In genomic region chrX:97402903-97403302, GRCh38 we compare ENCODE assay signal across 16 cellular contexts.
DNase-seq lines count a peak whose midpoint lies in the region; ATAC-seq and TF ChIP-seq lines count a peak whose summit lies in the region.
"Had no signal": no experiment of that assay in that cellular context is flagged by ENCODE, and none has a peak within 500 bp of the region (broad histone marks: within the 10 kb centered on the region; RNA-seq: fewer than 3 reads in every experiment).

No MANE protein-coding gene starts in this region.

- TF ChIP-seq CTCF in RWPE1 (conservative IDR thresholded peaks at IDR 0.05; ENCODE audit: low read depth): no peak

- no peak overlapping the region for H3K4me3 Mint-ChIP-seq in activated CD4-positive, alpha-beta T cell treated with anti-CD3 and anti-CD28 coated beads, Interleukin-2, amount 10 ng/mL, durations not matched to agents 24 days and 14 days
- H3K4me3 Mint-ChIP-seq in activated T-helper 2 cell treated with anti-CD3 and anti-CD28 coated beads, Interferon-gamma antibody, Interleukin-2, Interleukin-4, amounts not matched to agents 10 μg/mL and 5 μg/mL and 100 μg/mL, durations not matched to agents 14 hours and 24 hours and 36 hours (ENCODE audit: low read depth): no peak overlapping the region
- H3K4me3 Mint-ChIP-seq: CD4-positive, alpha-beta memory T cell had no signal

- H3K4me1 Mint-ChIP-seq in activated CD4-positive, alpha-beta T cell treated with anti-CD3 and anti-CD28 coated beads, Interleukin-2, amount 10 ng/mL, durations not matched to agents 24 days and 14 days: peaks cover 32% of the 10 kb centered on the region
- peaks cover 54% of the 10 kb centered on the region for H3K4me1 Mint-ChIP-seq in activated T-helper 2 cell treated with anti-CD3 and anti-CD28 coated beads, Interferon-gamma antibody, Interleukin-2, Interleukin-4, amounts not matched to agents 10 μg/mL and 5 μg/mL and 100 μg/mL, durations not matched to agents 14 hours and 24 hours and 36 hours (ENCODE audit: low read depth)

- H3K27ac ChIP-seq in RWPE1: no peak overlapping the region

- CTCF ChIA-PET in RWPE1 (lab: Yijun Ruan, JAX): no interaction called here

- POLR2A ChIA-PET in RWPE1 (lab: Yijun Ruan, JAX; ENCODE audit: low non-redundant PET): no interaction called here

- peak overlapping the region; percentile 45 for H3K27ac Mint-ChIP-seq in activated CD4-positive, alpha-beta T cell treated with anti-CD3 and anti-CD28 coated beads, Interleukin-2, amount 10 ng/mL, durations not matched to agents 24 days and 14 days
- peak overlapping the region; percentile 77 for H3K27ac Mint-ChIP-seq in activated T-helper 2 cell treated with anti-CD3 and anti-CD28 coated beads, Interferon-gamma antibody, Interleukin-2, Interleukin-4, amounts not matched to agents 10 μg/mL and 5 μg/mL and 100 μg/mL, durations not matched to agents 14 hours and 24 hours and 36 hours
- H3K27ac Mint-ChIP-seq: CD4-positive, alpha-beta memory T cell had no signal

- intact Hi-C loops in activated CD4-positive, alpha-beta T cell treated with anti-CD3 and anti-CD28 coated beads, Interleukin-2, amount 10 ng/mL, durations not matched to agents 24 days and 14 days (cut with micrococcal nuclease): loop anchor here (2.0 to 10.0 kb wide), 3 partner anchors 68 to 372 kb away; no protein-coding TSS in a partner anchor
- intact Hi-C loops in activated T-helper 2 cell treated with anti-CD3 and anti-CD28 coated beads, Interferon-gamma antibody, Interleukin-2, Interleukin-4, amounts not matched to agents 10 μg/mL and 5 μg/mL and 100 μg/mL, durations not matched to agents 14 hours and 24 hours and 36 hours (cut with micrococcal nuclease): loop anchor here (1.0 to 10.0 kb wide), 2 partner anchors 91 to 162 kb away; no protein-coding TSS in a partner anchor

- no peak for DNase-seq in activated CD4-positive, alpha-beta T cell treated with anti-CD3 and anti-CD28 coated beads, Interleukin-2, amount 10 ng/mL, durations not matched to agents 24 days and 14 days
- no peak for DNase-seq in activated CD4-positive, alpha-beta T cell treated with anti-CD3 and anti-CD28 coated beads for 1 hour
- DNase-seq in stimulated activated CD4-positive, alpha-beta T cell treated with anti-CD3 and anti-CD28 coated beads, Interleukin-1b, Interleukin-23, amount 100 ng/mL, for 48 hours: peak; percentile 12
- DNase-seq in stimulated activated CD4-positive, alpha-beta T cell treated with anti-CD3 and anti-CD28 coated beads, Interleukin-4, amount 100 ng/mL, for 4 hours: no peak
- DNase-seq in activated T-helper 2 cell treated with anti-CD3 and anti-CD28 coated beads, Interferon-gamma antibody, Interleukin-2, Interleukin-4, amounts not matched to agents 10 μg/mL and 5 μg/mL and 100 μg/mL, durations not matched to agents 14 hours and 24 hours and 36 hours (ENCODE audit: low spot score): no peak
- DNase-seq in RWPE1 (ENCODE audit: low spot score): no peak
- DNase-seq: CD4-positive, alpha-beta memory T cell; EL; KG1; NCI-H1417; NCI-H187; NCI-H2107; NCI-H510A; NCI-H748 treated with DMSO at 0.1 percent for 48 hours; SHP77 had no signal

- no peaks in the 10 kb centered on the region for H3K27me3 Mint-ChIP-seq in activated CD4-positive, alpha-beta T cell treated with anti-CD3 and anti-CD28 coated beads, Interleukin-2, amount 10 ng/mL, durations not matched to agents 24 days and 14 days
- H3K27me3 Mint-ChIP-seq in activated T-helper 2 cell treated with anti-CD3 and anti-CD28 coated beads, Interferon-gamma antibody, Interleukin-2, Interleukin-4, amounts not matched to agents 10 μg/mL and 5 μg/mL and 100 μg/mL, durations not matched to agents 14 hours and 24 hours and 36 hours (ENCODE audit: low read depth): no peaks in the 10 kb centered on the region
- H3K27me3 Mint-ChIP-seq: CD4-positive, alpha-beta memory T cell had no signal

- ATAC-seq in HG03097 (IDR thresholded peaks at IDR 0.05; ENCODE audit: low FRiP score, unreplicated experiment): no peak

- H3K9me3 Mint-ChIP-seq in activated CD4-positive, alpha-beta T cell treated with anti-CD3 and anti-CD28 coated beads, Interleukin-2, amount 10 ng/mL, durations not matched to agents 24 days and 14 days: no peaks in the 10 kb centered on the region
- H3K9me3 Mint-ChIP-seq in activated T-helper 2 cell treated with anti-CD3 and anti-CD28 coated beads, Interferon-gamma antibody, Interleukin-2, Interleukin-4, amounts not matched to agents 10 μg/mL and 5 μg/mL and 100 μg/mL, durations not matched to agents 14 hours and 24 hours and 36 hours: no peaks in the 10 kb centered on the region
- H3K9me3 Mint-ChIP-seq: CD4-positive, alpha-beta memory T cell had no signal

- H3K36me3 Mint-ChIP-seq in activated CD4-positive, alpha-beta T cell treated with anti-CD3 and anti-CD28 coated beads, Interleukin-2, amount 10 ng/mL, durations not matched to agents 24 days and 14 days (ENCODE audit: low read depth): no peaks in the 10 kb centered on the region
- H3K36me3 Mint-ChIP-seq in activated T-helper 2 cell treated with anti-CD3 and anti-CD28 coated beads, Interferon-gamma antibody, Interleukin-2, Interleukin-4, amounts not matched to agents 10 μg/mL and 5 μg/mL and 100 μg/mL, durations not matched to agents 14 hours and 24 hours and 36 hours (ENCODE audit: low read depth): no peaks in the 10 kb centered on the region
- H3K36me3 Mint-ChIP-seq: CD4-positive, alpha-beta memory T cell had no signal
